In genomic region chr1:52055854-52056109, GRCh38 we compare ENCODE assay signal across 8 cellular contexts. TPM values are rescaled to one million over a fixed set of nuclear protein-coding genes. Genes with fewer than 3 reads are reported as not detected.
DNase-seq lines count a peak whose midpoint lies in the region; ATAC-seq and TF ChIP-seq lines count a peak whose summit lies in the region.

No MANE protein-coding gene starts in this region.

- peak overlapping the region; percentile 90 for H3K4me3 ChIP-seq in AG04450 (ENCODE audit: low read depth, low read length)
- H3K4me3 ChIP-seq in KMS-11 (IDR thresholded peaks at IDR 0.05; ENCODE audit: insufficient read depth, low read depth, low read length), result peak overlapping the region; percentile 97
- peak overlapping the region; percentile 92 for H3K4me3 ChIP-seq in naive thymus-derived CD4-positive, alpha-beta T cell (ENCODE audit: low read length)

- no peaks in the 10 kb centered on the region for H3K27me3 Mint-ChIP-seq in naive thymus-derived CD4-positive, alpha-beta T cell

- peaks cover 64% of the 10 kb centered on the region for H3K79me2 ChIP-seq in KMS-11 (ENCODE audit: insufficient read depth, low read depth)

- no peaks in the 10 kb centered on the region; the same call in 1 of the 2 replicates for H3K36me3 ChIP-seq in KMS-11 (ENCODE audit: insufficient read depth)
- H3K36me3 ChIP-seq in naive thymus-derived CD4-positive, alpha-beta T cell (ENCODE audit: control insufficient read depth in 2 of 3, insufficient read depth in 3 of 3, low read length in 3 of 3), result peaks cover 0 to 22% (median 4%) of the 10 kb centered on the region in 3 experiments

- peak overlapping the region; percentile 72 for H3K4me2 ChIP-seq in KMS-11

- H3K4me1 ChIP-seq in KMS-11 (ENCODE audit: low read depth, poor library complexity, severe bottlenecking), result peaks cover 48% of the 10 kb centered on the region
- H3K4me1 ChIP-seq in naive thymus-derived CD4-positive, alpha-beta T cell (ENCODE audit: control insufficient read depth in 2 of 2, insufficient read depth in 2 of 2, low read length in 2 of 2), result peaks cover 19 to 24% of the 10 kb centered on the region in 2 donors

- ATAC-seq in naive thymus-derived CD4-positive, alpha-beta T cell, result no peak
- ATAC-seq in activated CD4-positive, CD25-positive, alpha-beta regulatory T cell treated with anti-CD3 and anti-CD28 coated beads, Interleukin-2, amount 50 U/mL, for 24 hours, result no peak
- no peak for ATAC-seq in HG03432 (IDR thresholded peaks at IDR 0.05; ENCODE audit: unreplicated experiment)

- peaks cover 6 to 18% (median 11%) of the 10 kb centered on the region in 5 donors for H3K36me3 Mint-ChIP-seq in naive thymus-derived CD4-positive, alpha-beta T cell

- intact Hi-C loops in naive thymus-derived CD4-positive, alpha-beta T cell (cut with micrococcal nuclease), result loop anchor here (1.0 to 10.0 kb wide), 26 partner anchors 22 to 1997 kb away; partner anchors contain the start of genes CZIB (in 2 of the 2), EPS15 (in 2 of the 2), KTI12 (in 2 of the 2) and LRP8 (in 2 of the 2)

- H3K9ac ChIP-seq in KMS-11, result peak overlapping the region; percentile 92

- no peaks in the 10 kb centered on the region; the same call in 1 of the 2 replicates for H3K9me3 ChIP-seq in AG04450 (ENCODE audit: control insufficient read depth, insufficient read depth, low read length)
- H3K9me3 ChIP-seq in naive thymus-derived CD4-positive, alpha-beta T cell (ENCODE audit: control insufficient read depth in 2 of 3, low read length in 3 of 3), result no peaks in the 10 kb centered on the region

- POLR2A ChIA-PET in AG04450 (lab: Yijun Ruan, JAX), result interaction anchor here (1.1 to 1.6 kb wide), 3 partner anchors 17 to 37 kb away, joined by 3 to 9 read pairs (median 6); partner anchors contain the start of gene KTI12
- POLR2A ChIA-PET in naive thymus-derived CD4-positive, alpha-beta T cell (lab: Charles Lee), result interaction anchor here (0.6 to 3.8 kb wide), 3 partner anchors 22 to 276 kb away, joined by 4 to 43 read pairs (median 4); partner anchors contain the start of gene KTI12

- H3K9me3 Mint-ChIP-seq in naive thymus-derived CD4-positive, alpha-beta T cell, result peaks cover 0 to 2% (median 0%) of the 10 kb centered on the region in 11 donors

- H3K4me3 Mint-ChIP-seq in naive thymus-derived CD4-positive, alpha-beta T cell, result peak overlapping the region; percentile 93 to 100 (median 98)

- peaks cover 39 to 81% (median 66%) of the 10 kb centered on the region in 7 donors for H3K4me1 Mint-ChIP-seq in naive thymus-derived CD4-positive, alpha-beta T cell

- no peak for TF ChIP-seq CTCF in AG04450 (IDR thresholded peaks at IDR 0.05; ENCODE audit: low read depth, low read length)
- TF ChIP-seq CTCF in KMS-11 (conservative IDR thresholded peaks at IDR 0.05; ENCODE audit: low read depth, low read length), result no peak

- H4K20me1 ChIP-seq in KMS-11 (ENCODE audit: insufficient read depth), result peaks cover 22% of the 10 kb centered on the region; the same call in 1 of the 2 replicates

- DNase-seq in AG04450 (ENCODE audit: low read depth, low spot score) (no peak), SK-N-DZ (ENCODE audit: low spot score) (no peak)
- no peak for DNase-seq in naive thymus-derived CD4-positive, alpha-beta T cell
- no peak for DNase-seq in activated effector memory CD4-positive, alpha-beta T cell treated with anti-CD3 and anti-CD28 coated beads, Interleukin-2, amount 50 U/mL, for 16 hours

- H3K27ac ChIP-seq in AG04450 (ENCODE audit: low read depth, low read length), result peak overlapping the region; percentile 97
- peak overlapping the region; percentile 74 for H3K27ac ChIP-seq in KMS-11
- H3K27ac ChIP-seq in cingulate gyrus (ENCODE audit: low read depth, low read length), result peak overlapping the region; percentile 91
- peak overlapping the region; percentile 87 for H3K27ac ChIP-seq in naive thymus-derived CD4-positive, alpha-beta T cell (ENCODE audit: low read depth, low read length)

- CTCF ChIA-PET in AG04450 (lab: Charles Lee), result no interaction called here
- CTCF ChIA-PET in naive thymus-derived CD4-positive, alpha-beta T cell (lab: Charles Lee), result no interaction called here

- H3K27me3 ChIP-seq in AG04450 (ENCODE audit: control insufficient read depth, insufficient read depth, low read length), result no peaks in the 10 kb centered on the region
- no peaks in the 10 kb centered on the region for H3K27me3 ChIP-seq in KMS-11 (ENCODE audit: insufficient read depth, low read depth)
- H3K27me3 ChIP-seq in naive thymus-derived CD4-positive, alpha-beta T cell (ENCODE audit: control insufficient read depth in 2 of 2, insufficient read depth in 2 of 2, low read length in 2 of 2), result no peaks in the 10 kb centered on the region

- peak overlapping the region; percentile 91 for H2AFZ ChIP-seq in KMS-11 (ENCODE audit: low read depth)

- H3K27ac Mint-ChIP-seq in naive thymus-derived CD4-positive, alpha-beta T cell, result peak overlapping the region; percentile 91 to 99 (median 95)

RNA-seq across cellular contexts. Expression of gene BTF3L4, which starts 0.3 kb away (rescaled TPM):
- 59.7 and 86.6 TPM in 2 replicates for polyA plus RNA-seq in AG04450 (2011; rRNA removed)
- polyA minus RNA-seq in AG04450 (2011; rRNA and poly(A)+ RNA removed), result 24.9 and 37.1 TPM in 2 replicates
- total RNA-seq in naive thymus-derived CD4-positive, alpha-beta T cell, result 10 to 100 TPM; 30.4 to 41.2 (median 35.8) TPM
- 10 to 100 TPM; 57.9 to 69.1 TPM for polyA plus RNA-seq in naive thymus-derived CD4-positive, alpha-beta T cell
- polyA plus RNA-seq in SK-N-DZ (2014; cell fraction: cytosol; rRNA removed), result 138 and 152 TPM in 2 replicates
- polyA plus RNA-seq in SK-N-DZ (2014; cell fraction: nucleus; rRNA removed), result 56.8 and 89.9 TPM in 2 replicates

RNA-seq across cellular contexts. Expression of gene TXNDC12, which starts 0.8 kb away (rescaled TPM):
- polyA plus RNA-seq in AG04450 (2011; rRNA removed), result 39.8 and 55.8 TPM in 2 replicates
- polyA minus RNA-seq in AG04450 (2011; rRNA and poly(A)+ RNA removed), result 15.2 and 23.2 TPM in 2 replicates
- 10 to 100 TPM; 27.2 to 43.7 (median 28.5) TPM for total RNA-seq in naive thymus-derived CD4-positive, alpha-beta T cell
- 10 to 100 TPM; 61.9 to 83.8 TPM for polyA plus RNA-seq in naive thymus-derived CD4-positive, alpha-beta T cell
- 51.3 and 60.8 TPM in 2 replicates for polyA plus RNA-seq in SK-N-DZ (2014; cell fraction: cytosol; rRNA removed)
- polyA plus RNA-seq in SK-N-DZ (2014; cell fraction: nucleus; rRNA removed), result 28.5 and 30.4 TPM in 2 replicates

RNA-seq across cellular contexts. Expression of gene KTI12, which starts 22.2 kb away (rescaled TPM):
- 9.8 and 10.5 TPM in 2 replicates for polyA plus RNA-seq in AG04450 (2011; rRNA removed)
- 8.1 and 8.2 TPM in 2 replicates for polyA minus RNA-seq in AG04450 (2011; rRNA and poly(A)+ RNA removed)
- total RNA-seq in naive thymus-derived CD4-positive, alpha-beta T cell, result 10 to 100 TPM; 14.5 to 23.5 (median 16.5) TPM
- polyA plus RNA-seq in naive thymus-derived CD4-positive, alpha-beta T cell, result 10 to 100 TPM; 29.9 to 39.4 TPM
- polyA plus RNA-seq in SK-N-DZ (2014; cell fraction: cytosol; rRNA removed), result 15.2 and 19.3 TPM in 2 replicates
- 13.3 and 18.3 TPM in 2 replicates for polyA plus RNA-seq in SK-N-DZ (2014; cell fraction: nucleus; rRNA removed)
